ENCODE assay signal across 1 cellular context in genomic region chr9:125747053-125747764, GRCh38.
TF ChIP-seq lines count a peak whose summit lies in the region.

Gene PBX3, plus strand, starts transcription at chr9:125747373.

TF ChIP-seq in A549, 52 proteins besides CTCF, POLR2A, EP300 and RAD21 (continued from another document):
- no peak for TF ChIP-seq BCL3 (IDR thresholded peaks at IDR 0.05)
